Comparison of ENCODE assay signal across 32 cellular contexts in the genomic region with DNA sequence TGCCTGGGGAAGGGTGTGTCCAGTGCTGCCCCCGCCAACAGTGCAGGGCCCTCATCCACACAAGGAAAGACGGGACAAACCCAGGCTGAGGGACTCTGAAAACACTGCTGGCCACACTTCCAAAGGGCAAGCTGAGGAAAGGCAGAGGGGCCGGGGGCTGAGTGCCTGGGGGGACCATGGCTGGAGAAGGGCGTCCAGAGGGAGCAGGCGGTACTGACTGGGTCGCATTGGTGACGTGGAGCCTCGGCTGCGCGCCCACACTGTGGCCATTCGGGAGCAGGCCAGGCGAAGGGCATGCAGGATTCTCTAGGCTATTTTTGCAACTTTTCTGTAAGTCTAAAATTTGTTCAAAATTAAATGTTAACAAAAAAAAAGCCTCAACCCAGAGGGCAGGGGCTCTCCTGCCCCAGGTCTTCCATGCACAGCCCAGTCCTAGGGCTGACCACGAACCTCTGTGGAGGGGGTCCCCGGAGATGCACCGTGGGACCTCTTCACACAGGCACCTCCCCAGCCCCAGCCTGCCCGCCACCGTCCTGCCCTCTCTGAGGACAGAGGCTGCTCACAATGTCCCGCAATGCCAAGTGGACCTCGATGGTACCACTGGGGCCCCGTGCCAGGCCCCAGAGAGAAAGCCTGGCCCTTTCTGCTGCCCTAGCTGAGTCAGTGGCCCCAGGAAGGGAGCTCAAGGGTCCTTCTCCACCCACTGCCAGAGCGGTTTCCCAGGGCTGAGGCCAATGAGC. TPM values are rescaled to one million over a fixed set of nuclear protein-coding genes. Genes with fewer than 3 reads are reported as not detected.
"Had no signal": no experiment of that assay in that cellular context is flagged by ENCODE, and none has a peak within 500 bp of the region (broad histone marks: within the 10 kb centered on the region; RNA-seq: fewer than 3 reads in every experiment).

No MANE protein-coding gene starts in this region.

- H3K27me3 Mint-ChIP-seq: activated CD4-positive, alpha-beta T cell treated with anti-CD3 and anti-CD28 coated beads for 36 hours; naive B cell had no signal

- H3K79me2 ChIP-seq: hepatocyte had no signal

- DNase-seq: activated CD4-positive, alpha-beta T cell treated with anti-CD3 and anti-CD28 coated beads for 36 hours; activated CD4-positive, alpha-beta T cell treated with anti-CD3 and anti-CD28 coated beads, Interleukin-2, amount 50 U/mL, for 48 hours; activated CD4-positive, CD25-positive, alpha-beta regulatory T cell; activated CD8-positive, alpha-beta memory T cell treated with anti-CD3 and anti-CD28 coated beads for 24 hours; activated gamma-delta T cell; activated naive CD4-positive, alpha-beta T cell treated with anti-CD3 and anti-CD28 coated beads, Interleukin-2, amount 50 U/mL, for 16 hours; activated T-cell treated with anti-CD3 and anti-CD28 coated beads, Interleukin-2, amount 50 U/mL, for 1 hour; amygdala; caudate nucleus; left cardiac atrium; left ventricle myocardium superior; naive B cell; posterior cingulate gyrus; right cardiac atrium; spleen; stimulated activated CD4-positive, alpha-beta T cell treated with anti-CD3 and anti-CD28 coated beads, Interleukin-2, amount 100 ng/mL, for 48 hours; stimulated activated naive CD8-positive, alpha-beta T cell treated with anti-CD3 and anti-CD28 coated beads, Interleukin-15, Interleukin-2, amounts not matched to agents 100 U/mL and 50 U/mL, for 24 hours; SW 1271; testis; transverse colon had no signal

- H3K36me3 ChIP-seq: transverse colon had no signal

- H3K27ac ChIP-seq: gastroesophageal sphincter, hepatocyte, testis, transverse colon had no signal

- H2AFZ ChIP-seq: hepatocyte had no signal

- H3K4me1 ChIP-seq: testis had no signal

- H3K4me3 Mint-ChIP-seq: activated CD4-positive, alpha-beta T cell treated with anti-CD3 and anti-CD28 coated beads for 36 hours had no signal

- H3K4me3 ChIP-seq: gastroesophageal sphincter, hepatocyte, spleen, testis, transverse colon had no signal

- H3K27me3 ChIP-seq: gastroesophageal sphincter, hepatocyte, spleen, testis, transverse colon had no signal

- H3K9me3 ChIP-seq: gastroesophageal sphincter, spleen, testis, transverse colon had no signal

- H3K4me2 ChIP-seq: hepatocyte had no signal

- H3K36me3 Mint-ChIP-seq: naive B cell had no signal

- H3K27ac Mint-ChIP-seq: activated CD4-positive, alpha-beta T cell treated with anti-CD3 and anti-CD28 coated beads for 36 hours; activated T-helper 1 cell treated with anti-CD3 and anti-CD28 coated beads, Interleukin-12 subunit alpha, Interleukin-12 subunit beta, Interleukin-2, Interleukin-4 antibody, amounts not matched to agents 30 ng/mL and 10 ng/mL and 1 ng/mL, durations not matched to agents 14 hours and 24 hours and 36 hours had no signal

- H3K9me3 Mint-ChIP-seq: activated T-helper 1 cell treated with anti-CD3 and anti-CD28 coated beads, Interleukin-12 subunit alpha, Interleukin-12 subunit beta, Interleukin-2, Interleukin-4 antibody, amounts not matched to agents 30 ng/mL and 10 ng/mL and 1 ng/mL, durations not matched to agents 14 hours and 24 hours and 36 hours; naive B cell had no signal

RNA-seq across cellular contexts. Expression of gene VENTX, which starts 28.6 kb away (rescaled TPM):
- total RNA-seq: activated CD4-positive, alpha-beta T cell treated with anti-CD3 and anti-CD28 coated beads for 36 hours; activated T-helper 1 cell treated with anti-CD3 and anti-CD28 coated beads, Interleukin-12 subunit alpha, Interleukin-12 subunit beta, Interleukin-2, Interleukin-4 antibody, amounts not matched to agents 30 ng/mL and 10 ng/mL and 1 ng/mL, durations not matched to agents 14 hours and 24 hours and 36 hours; epithelial cell of proximal tubule; fibroblast of lung; fibroblast of villous mesenchyme; hepatocyte; lung microvascular endothelial cell; osteoblast; T-helper 2 cell treated with Interferon-gamma antibody and Interleukin-4, amounts not matched to agents 100 ng/mL and 5 ng/mL, for 36 hours; urinary bladder had no signal
- polyA plus RNA-seq: fibroblast of lung, hepatocyte, keratinocyte, neural cell had no signal

RNA-seq across cellular contexts. Expression of gene UTF1, which starts 36.2 kb away (rescaled TPM):
- total RNA-seq: activated CD4-positive, alpha-beta T cell treated with anti-CD3 and anti-CD28 coated beads for 36 hours; activated T-helper 1 cell treated with anti-CD3 and anti-CD28 coated beads, Interleukin-12 subunit alpha, Interleukin-12 subunit beta, Interleukin-2, Interleukin-4 antibody, amounts not matched to agents 30 ng/mL and 10 ng/mL and 1 ng/mL, durations not matched to agents 14 hours and 24 hours and 36 hours; epithelial cell of proximal tubule; fibroblast of lung; fibroblast of villous mesenchyme; gastroesophageal sphincter; hepatocyte; left cardiac atrium; left ventricle myocardium superior; lung microvascular endothelial cell; osteoblast; right cardiac atrium; T-helper 2 cell treated with Interferon-gamma antibody and Interleukin-4, amounts not matched to agents 100 ng/mL and 5 ng/mL, for 36 hours; transverse colon; urinary bladder had no signal
- polyA plus RNA-seq: fibroblast of lung, hepatocyte, keratinocyte, neural cell, right cardiac atrium, urinary bladder had no signal
